Comparison of ENCODE assay signal across 1 cellular context in the genomic region with DNA sequence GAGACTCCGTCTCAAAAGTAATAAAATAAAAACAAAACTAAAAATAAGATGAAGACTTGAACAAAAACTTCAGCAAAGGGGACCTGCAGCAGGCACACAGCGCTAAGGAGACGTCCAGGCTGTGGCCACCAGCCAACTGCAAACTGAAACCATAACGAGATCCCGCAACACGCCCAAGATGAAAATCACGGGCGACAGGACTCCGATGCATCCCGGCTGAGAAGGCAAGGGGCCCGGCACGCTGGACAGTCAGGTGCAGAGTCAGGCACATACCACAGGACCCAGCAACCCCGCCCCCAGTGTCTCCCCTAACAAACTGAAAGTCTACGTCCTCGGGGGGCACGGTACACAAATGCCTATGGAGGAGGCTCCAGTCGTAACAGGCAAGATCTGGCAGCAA.
TF ChIP-seq lines count a peak whose summit lies in the region.

No MANE protein-coding gene starts in this region.

TF ChIP-seq in HepG2, 621 proteins besides CTCF, POLR2A, EP300 and RAD21:
- TF ChIP-seq ZNF451 (CRISPR knock-in tag; IDR thresholded peaks at IDR 0.05) (no peak), ZNF841 (CRISPR knock-in tag; IDR thresholded peaks at IDR 0.05; ENCODE audit: borderline replicate concordance) (no peak), KDM2A (CRISPR knock-in tag; IDR thresholded peaks at IDR 0.05; ENCODE audit: borderline replicate concordance, low read depth) (peak; percentile 31; the same call in 1 of the 2 replicates), BRCA1 (CRISPR knock-in tag; IDR thresholded peaks at IDR 0.05) (no peak), ZSCAN29 (CRISPR knock-in tag; conservative IDR thresholded peaks at IDR 0.05) (0 out of 2 replicates have a peak, but pooled peaks have one; percentile 56), ZNF224 (CRISPR knock-in tag; IDR thresholded peaks at IDR 0.05) (no peak), XRCC5 (optimal IDR thresholded peaks at IDR 0.05; ENCODE audit: low read length) (no peak), TEAD3 (CRISPR knock-in tag; optimal IDR thresholded peaks at IDR 0.05; ENCODE audit: borderline replicate concordance) (peak; percentile 19), ZNF292 (CRISPR knock-in tag; IDR thresholded peaks at IDR 0.05; ENCODE audit: borderline replicate concordance, low read depth) (0 out of 2 replicates have a peak, but pooled peaks have one; percentile 18), ZBTB1 (CRISPR knock-in tag; IDR thresholded peaks at IDR 0.05; ENCODE audit: borderline replicate concordance) (no peak)
- TF ChIP-seq, protein P1, sequence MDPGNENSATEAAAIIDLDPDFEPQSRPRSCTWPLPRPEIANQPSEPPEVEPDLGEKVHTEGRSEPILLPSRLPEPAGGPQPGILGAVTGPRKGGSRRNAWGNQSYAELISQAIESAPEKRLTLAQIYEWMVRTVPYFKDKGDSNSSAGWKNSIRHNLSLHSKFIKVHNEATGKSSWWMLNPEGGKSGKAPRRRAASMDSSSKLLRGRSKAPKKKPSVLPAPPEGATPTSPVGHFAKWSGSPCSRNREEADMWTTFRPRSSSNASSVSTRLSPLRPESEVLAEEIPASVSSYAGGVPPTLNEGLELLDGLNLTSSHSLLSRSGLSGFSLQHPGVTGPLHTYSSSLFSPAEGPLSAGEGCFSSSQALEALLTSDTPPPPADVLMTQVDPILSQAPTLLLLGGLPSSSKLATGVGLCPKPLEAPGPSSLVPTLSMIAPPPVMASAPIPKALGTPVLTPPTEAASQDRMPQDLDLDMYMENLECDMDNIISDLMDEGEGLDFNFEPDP (CRISPR knock-in tag; conservative IDR thresholded peaks at IDR 0.05), result no peak
